Comparison of ENCODE assay signal across 32 cellular contexts in the genomic region with DNA sequence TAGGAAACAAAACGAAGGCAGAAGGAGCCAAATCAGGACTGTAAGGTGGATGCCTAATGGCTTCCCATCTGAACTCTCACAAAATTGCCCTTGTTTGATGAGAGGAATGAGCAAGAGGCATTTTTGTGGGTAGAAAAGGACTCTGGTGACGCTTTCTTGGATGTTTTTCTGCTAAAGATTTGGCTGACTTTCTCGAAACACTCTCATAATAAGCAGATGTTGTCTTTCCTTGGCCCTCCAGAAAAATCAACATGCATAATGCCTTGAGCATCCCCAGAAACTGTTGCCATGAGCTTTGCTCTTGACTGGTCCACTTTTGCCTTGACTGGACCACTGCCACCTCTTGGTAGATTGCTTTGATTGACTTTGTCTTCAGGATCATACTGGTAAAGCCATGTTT. TPM values are rescaled to one million over a fixed set of nuclear protein-coding genes. Genes with fewer than 3 reads are reported as not detected.
A peak's percentile ranks its signal among the peaks of the same experiment; 100 is the strongest.
DNase-seq lines count a peak whose midpoint lies in the region; ATAC-seq and TF ChIP-seq lines count a peak whose summit lies in the region.
"Had no signal": no experiment of that assay in that cellular context is flagged by ENCODE, and none has a peak within 500 bp of the region (broad histone marks: within the 10 kb centered on the region; RNA-seq: fewer than 3 reads in every experiment).

No MANE protein-coding gene starts in this region.

- no peak for TF ChIP-seq POLR2A in gastroesophageal sphincter (IDR thresholded peaks at IDR 0.05)

- intact Hi-C loops in natural killer cell (cut with micrococcal nuclease) (no loop called here), lower lobe of right lung (cut with DNase I) (no loop called here)

- DNase-seq in natural killer cell (no peak), astrocyte of the hippocampus (ENCODE audit: low read depth, low spot score) (peak; percentile 87), foreskin fibroblast (peak; percentile 33 to 70), lower lobe of right lung (no peak)
- no peak for DNase-seq in natural killer cell treated with Interleukin-12 subunit alpha and Interleukin-12 subunit beta and Interleukin-15 and Interleukin-18, amount 100 ng/mL, for 72 hours (ENCODE audit: low spot score)
- DNase-seq in activated T-cell treated with anti-CD3 and anti-CD28 coated beads, Interleukin-2, amount 50 U/mL, for 1 hour: no peak
- no peak for DNase-seq in stimulated activated CD4-positive, alpha-beta T cell treated with anti-CD3 and anti-CD28 coated beads, Interleukin-1b, Interleukin-23, amount 100 ng/mL, for 48 hours
- DNase-seq: 8988T; activated CD4-positive, alpha-beta T cell treated with anti-CD3 and anti-CD28 coated beads for 36 hours; activated CD8-positive, alpha-beta memory T cell treated with anti-CD3 and anti-CD28 coated beads for 24 hours; activated naive CD4-positive, alpha-beta T cell; activated T-cell treated with anti-CD3 and anti-CD28 coated beads, Interleukin-2, amount 50 U/mL, for 24 hours; adrenal gland; COR-L47; DND-41; dorsolateral prefrontal cortex; gastrocnemius medialis; islet precursor cell; midbrain; NCI-H1105 treated with DMSO at 0.1 percent for 48 hours; NCI-H2029; NCI-H345; NCI-H748 treated with DMSO at 0.1 percent for 48 hours; posterior cingulate gyrus; sigmoid colon; stimulated activated CD8-positive, alpha-beta memory T cell treated with anti-CD3 and anti-CD28 coated beads, Interleukin-4, amount 100 ng/mL, for 48 hours; T-helper 2 cell had no signal

- H3K27me3 ChIP-seq in lower lobe of right lung (ENCODE audit: low read depth) (no peaks in the 10 kb centered on the region), gastroesophageal sphincter (no peaks in the 10 kb centered on the region)
- H3K27me3 ChIP-seq: adrenal gland; BLaER1 treated with 17β-estradiol and CSF1 and Interleukin-3, amounts not matched to agents 10 nM and 100 nM; dorsolateral prefrontal cortex; gastrocnemius medialis; sigmoid colon had no signal

- H3K4me3 ChIP-seq in foreskin fibroblast (ENCODE audit: low read depth in 1 of 2, low read length in 2 of 2) (no peak overlapping the region), lower lobe of right lung (no peak overlapping the region), gastroesophageal sphincter (no peak overlapping the region)
- H3K4me3 ChIP-seq: adrenal gland; BLaER1 treated with 17β-estradiol and CSF1 and Interleukin-3, amounts not matched to agents 10 nM and 100 nM; dorsolateral prefrontal cortex; gastrocnemius medialis; sigmoid colon had no signal

- H3K27me3 Mint-ChIP-seq in natural killer cell (ENCODE audit: low read depth in 2 of 2): no peaks in the 10 kb centered on the region
- no peaks in the 10 kb centered on the region for H3K27me3 Mint-ChIP-seq in natural killer cell treated with Interleukin-12 subunit alpha and Interleukin-12 subunit beta and Interleukin-15 and Interleukin-18, amount 100 ng/mL, for 72 hours
- H3K27me3 Mint-ChIP-seq: activated CD4-positive, alpha-beta T cell treated with anti-CD3 and anti-CD28 coated beads for 36 hours; activated T-cell treated with anti-CD3 and anti-CD28 coated beads, Interleukin-2, amount 50 U/mL, for 24 hours; type B pancreatic cell had no signal

- no peaks in the 10 kb centered on the region for H3K9me3 Mint-ChIP-seq in natural killer cell
- no peaks in the 10 kb centered on the region for H3K9me3 Mint-ChIP-seq in natural killer cell treated with Interleukin-12 subunit alpha and Interleukin-12 subunit beta and Interleukin-15 and Interleukin-18, amount 100 ng/mL, for 72 hours
- H3K9me3 Mint-ChIP-seq: activated T-cell treated with anti-CD3 and anti-CD28 coated beads, Interleukin-2, amount 50 U/mL, for 24 hours had no signal

- H3K4me1 Mint-ChIP-seq in natural killer cell: peaks cover 82 to 85% of the 10 kb centered on the region in 2 donors
- peaks cover 67 to 74% of the 10 kb centered on the region in 2 donors for H3K4me1 Mint-ChIP-seq in natural killer cell treated with Interleukin-12 subunit alpha and Interleukin-12 subunit beta and Interleukin-15 and Interleukin-18, amount 100 ng/mL, for 72 hours (ENCODE audit: low read depth in 2 of 2)

- TF ChIP-seq CTCF in natural killer cell (IDR thresholded peaks at IDR 0.05) (no peak), foreskin fibroblast (IDR thresholded peaks at IDR 0.05; ENCODE audit: low read depth, low read length) (no peak), lower lobe of right lung (IDR thresholded peaks at IDR 0.05) (no peak), gastroesophageal sphincter (IDR thresholded peaks at IDR 0.05) (no peak)

- no peak for TF ChIP-seq EP300 in gastroesophageal sphincter (IDR thresholded peaks at IDR 0.05)

- H3K36me3 Mint-ChIP-seq in natural killer cell: peaks cover 17% of the 10 kb centered on the region
- H3K36me3 Mint-ChIP-seq in natural killer cell treated with Interleukin-12 subunit alpha and Interleukin-12 subunit beta and Interleukin-15 and Interleukin-18, amount 100 ng/mL, for 72 hours: peaks cover 5% of the 10 kb centered on the region

- peak overlapping the region; percentile 80 to 99 for H3K27ac Mint-ChIP-seq in natural killer cell
- H3K27ac Mint-ChIP-seq in natural killer cell treated with Interleukin-12 subunit alpha and Interleukin-12 subunit beta and Interleukin-15 and Interleukin-18, amount 100 ng/mL, for 72 hours: peak overlapping the region in 1 of 2 donors; percentile 53
- H3K27ac Mint-ChIP-seq: activated CD4-positive, alpha-beta T cell treated with anti-CD3 and anti-CD28 coated beads for 36 hours; activated T-cell treated with anti-CD3 and anti-CD28 coated beads, Interleukin-2, amount 50 U/mL, for 24 hours; nephron had no signal

- no peaks in the 10 kb centered on the region for H3K36me3 ChIP-seq in lower lobe of right lung
- H3K36me3 ChIP-seq in gastroesophageal sphincter: no peaks in the 10 kb centered on the region
- H3K36me3 ChIP-seq: adrenal gland, gastrocnemius medialis, sigmoid colon had no signal

- peaks cover 69% of the 10 kb centered on the region for H3K4me1 ChIP-seq in lower lobe of right lung
- peaks cover 6 to 72% (median 17%) of the 10 kb centered on the region in 3 donors for H3K4me1 ChIP-seq in gastroesophageal sphincter

- H3K27ac ChIP-seq in lower lobe of right lung (no peak overlapping the region), gastroesophageal sphincter (no peak overlapping the region)
- H3K27ac ChIP-seq: BLaER1 treated with 17β-estradiol and CSF1 and Interleukin-3, amounts not matched to agents 10 nM and 100 nM had no signal

- no peaks in the 10 kb centered on the region for H3K9me3 ChIP-seq in lower lobe of right lung
- H3K9me3 ChIP-seq in gastroesophageal sphincter: no peaks in the 10 kb centered on the region
- H3K9me3 ChIP-seq: adrenal gland, gastrocnemius medialis, sigmoid colon had no signal

- WGBS in gastroesophageal sphincter (ENCODE audit: low coverage in 1 of 2), 2 donors: 68 to 69% methylated on average over 3 of the region's 3 CpGs

- ATAC-seq in natural killer cell (no peak), lower lobe of right lung (no peak), gastroesophageal sphincter (no peak)
- ATAC-seq in natural killer cell treated with Interleukin-12 subunit alpha and Interleukin-12 subunit beta and Interleukin-15 and Interleukin-18, amount 100 ng/mL, for 72 hours: no peak
- ATAC-seq: activated CD4-positive, alpha-beta T cell treated with anti-CD3 and anti-CD28 coated beads for 36 hours; gastrocnemius medialis; SK-N-SH treated with all-trans-retinoic acid at 6 μM for 48 hours had no signal

- H3K4me3 Mint-ChIP-seq in natural killer cell: peak overlapping the region; percentile 55
- H3K4me3 Mint-ChIP-seq in natural killer cell treated with Interleukin-12 subunit alpha and Interleukin-12 subunit beta and Interleukin-15 and Interleukin-18, amount 100 ng/mL, for 72 hours: no peak overlapping the region
- H3K4me3 Mint-ChIP-seq: activated CD4-positive, alpha-beta T cell treated with anti-CD3 and anti-CD28 coated beads for 36 hours; activated T-cell treated with anti-CD3 and anti-CD28 coated beads, Interleukin-2, amount 50 U/mL, for 24 hours; nephron; type B pancreatic cell had no signal

RNA-seq across cellular contexts. Expression of gene PTPN12, which starts 13.5 kb away (rescaled TPM):
- total RNA-seq in natural killer cell: 100 to 1,000 TPM; 261 to 396 (median 263) TPM
- 10 to 100 TPM; 33.8 to 84.3 TPM for total RNA-seq in natural killer cell treated with Interleukin-12 subunit alpha and Interleukin-12 subunit beta and Interleukin-15 and Interleukin-18, amount 100 ng/mL, for 72 hours
- 164 TPM for total RNA-seq in lower lobe of right lung
- 100 to 1,000 TPM in 2 of 4 donors, 10 to 100 TPM in 2; 87.1 to 147 (median 100) TPM for total RNA-seq in gastroesophageal sphincter

Comparison
In these comparisons a context has a peak if more than half of its experiments do, and no peak if none do; other contexts are left out.
1. DNase-seq: peak in astrocyte of the hippocampus (single experiment) and foreskin fibroblast (2 of 2); none in natural killer cell (single experiment), natural killer cell treated with Interleukin-12 subunit alpha and Interleukin-12 subunit beta and Interleukin-15 and Interleukin-18, amount 100 ng/mL, for 72 hours (single experiment), activated T-cell treated with anti-CD3 and anti-CD28 coated beads, Interleukin-2, amount 50 U/mL, for 1 hour (single experiment), stimulated activated CD4-positive, alpha-beta T cell treated with anti-CD3 and anti-CD28 coated beads, Interleukin-1b, Interleukin-23, amount 100 ng/mL, for 48 hours (single experiment) and lower lobe of right lung (single experiment).